9 cellular contexts compared by ENCODE assay signal in genomic region chr3:129593230-129593594, GRCh38. TPM values are rescaled to one million over a fixed set of nuclear protein-coding genes. Genes with fewer than 3 reads are reported as not detected.
A peak's percentile ranks its signal among the peaks of the same experiment; 100 is the strongest.
DNase-seq lines count a peak whose midpoint lies in the region; ATAC-seq and TF ChIP-seq lines count a peak whose summit lies in the region.
"Had no signal": no experiment of that assay in that cellular context is flagged by ENCODE, and none has a peak within 500 bp of the region (broad histone marks: within the 10 kb centered on the region; RNA-seq: fewer than 3 reads in every experiment).

No MANE protein-coding gene starts in this region.

- peak overlapping the region; percentile 100 for H3K4me2 ChIP-seq in BLaER1

- H3K4me1 ChIP-seq in BLaER1: peaks cover 98% of the 10 kb centered on the region
- peaks cover 31% of the 10 kb centered on the region in 2 experiments for H3K4me1 ChIP-seq in neutrophil (ENCODE audit: control insufficient read depth in 1 of 2, insufficient read depth in 1 of 2, low read depth in 1 of 2, low read length in 1 of 2)

- H3K27me3 ChIP-seq in BLaER1 (no peaks in the 10 kb centered on the region), dorsolateral prefrontal cortex (no peaks in the 10 kb centered on the region), neutrophil (peaks cover 35% of the 10 kb centered on the region)
- H3K27me3 ChIP-seq: SJSA1 had no signal

- H4K20me1 ChIP-seq in BLaER1: peaks cover 6% of the 10 kb centered on the region

- intact Hi-C loops in dorsolateral prefrontal cortex (cut with DNase I): no loop called here

- TF ChIP-seq CTCF in dorsolateral prefrontal cortex (IDR thresholded peaks at IDR 0.05 in 54 of 56, conservative IDR thresholded peaks at IDR 0.05 in 2 of 56; ENCODE audit: low read depth in 1 of 56, partially characterized antibody in 56 of 56): no peak
- TF ChIP-seq CTCF in neutrophil (IDR thresholded peaks at IDR 0.05): no peak

- H3K9ac ChIP-seq in BLaER1: peak overlapping the region; percentile 87

- H3K36me3 ChIP-seq in BLaER1 (peaks cover 5% of the 10 kb centered on the region; the same call in 1 of the 2 replicates), neutrophil (no peaks in the 10 kb centered on the region)

- H3K4me3 ChIP-seq in BLaER1 (peak overlapping the region; percentile 62), dorsolateral prefrontal cortex (peak overlapping the region in 11 of 59 donors; percentile 1 to 30 (median 18)), neutrophil (ENCODE audit: low read depth in 1 of 2, low read length in 1 of 2) (peak overlapping the region; percentile 50 to 53)
- H3K4me3 ChIP-seq in Jurkat, Clone E6-1 (ENCODE audit: low read length): peak overlapping the region; percentile 2; the same call in 1 of the 2 replicates
- H3K4me3 ChIP-seq: SJSA1 had no signal

- ATAC-seq in HG02571 (IDR thresholded peaks at IDR 0.05; ENCODE audit: unreplicated experiment) (no peak), GM21619 (IDR thresholded peaks at IDR 0.05; ENCODE audit: unreplicated experiment) (no peak)

- no peak for DNase-seq in Jurkat, Clone E6-1 (ENCODE audit: low read depth, low spot score)
- DNase-seq in dorsolateral prefrontal cortex: no peak
- DNase-seq in H4 (ENCODE audit: low spot score): no peak
- no peak for DNase-seq in foreskin melanocyte

- H3K9me3 ChIP-seq in BLaER1 (no peaks in the 10 kb centered on the region), neutrophil (no peaks in the 10 kb centered on the region)
- H3K9me3 ChIP-seq: SJSA1 had no signal

- H3K27ac ChIP-seq in BLaER1 (peak overlapping the region; percentile 99), dorsolateral prefrontal cortex (peak overlapping the region; percentile 22 to 98 (median 95)), neutrophil (no peak overlapping the region)
- H3K27ac ChIP-seq: SJSA1 had no signal

RNA-seq across cellular contexts. Expression of gene PLXND1, which starts 13.3 kb away (rescaled TPM):
- polyA plus RNA-seq in Jurkat, Clone E6-1 (2012; ENCODE audit: insufficient read depth, insufficient read length): 55.9 TPM
- total RNA-seq in dorsolateral prefrontal cortex: 100 to 1,000 TPM in 73 of 120 experiments, 10 to 100 TPM in 47; 60.7 to 184 (median 106) TPM
- 40.4 and 65.3 TPM in 2 replicates for total RNA-seq in H4 (2014; rRNA removed; shearing (Covaris generic))

RNA-seq across cellular contexts. Expression of gene H1-8, which starts 50.2 kb away (rescaled TPM):
- polyA plus RNA-seq in Jurkat, Clone E6-1 (2012; ENCODE audit: insufficient read depth, insufficient read length): not detected
- not detected for total RNA-seq in dorsolateral prefrontal cortex
- total RNA-seq in H4 (2014; rRNA removed; shearing (Covaris generic)): not detected in 2 replicates
- total RNA-seq: SJSA1 had no signal
